Comparison of ENCODE assay signal across 8 cellular contexts in genomic region chr1:10152709-10153284, GRCh38. TPM values are rescaled to one million over a fixed set of nuclear protein-coding genes. Genes with fewer than 3 reads are reported as not detected.
DNase-seq lines count a peak whose midpoint lies in the region; ATAC-seq and TF ChIP-seq lines count a peak whose summit lies in the region.

No MANE protein-coding gene starts in this region.

- H3K4me1 ChIP-seq in foreskin keratinocyte (no peaks in the 10 kb centered on the region), osteoblast (ENCODE audit: insufficient read depth, low read length) (no peaks in the 10 kb centered on the region)

- TF ChIP-seq CTCF in foreskin keratinocyte (conservative IDR thresholded peaks at IDR 0.05): peak; percentile 86
- peak; percentile 90 for TF ChIP-seq CTCF in osteoblast (IDR thresholded peaks at IDR 0.05; ENCODE audit: extremely low read depth, low read depth, low read length)

- H2AFZ ChIP-seq in osteoblast (ENCODE audit: low read length): no peak overlapping the region

- H3K27me3 ChIP-seq in foreskin keratinocyte: no peaks in the 10 kb centered on the region
- H3K27me3 ChIP-seq in osteoblast (ENCODE audit: insufficient read depth, low read length): no peaks in the 10 kb centered on the region

- no peak overlapping the region for H3K4me2 ChIP-seq in osteoblast (ENCODE audit: insufficient read depth, low read length)

- H3K9me3 ChIP-seq in osteoblast (ENCODE audit: low read depth, low read length): no peaks in the 10 kb centered on the region

- peak; percentile 24 for ATAC-seq in foreskin keratinocyte

- no peak overlapping the region for H3K4me3 ChIP-seq in osteoblast (ENCODE audit: insufficient read depth, low read length)

- no peaks in the 10 kb centered on the region for H4K20me1 ChIP-seq in osteoblast (ENCODE audit: insufficient read depth, low read length)

- peak; percentile 6 for DNase-seq in NCI-H2171 treated with DMSO at 0.1 percent for 48 hours (lab: John Stamatoyannopoulos, UW)
- no peak for DNase-seq in NCI-H2171 (lab: John Stamatoyannopoulos, UW)
- peak; percentile 49 for DNase-seq in NCI-H1694 (lab: John Stamatoyannopoulos, UW)
- DNase-seq in activated T-cell treated with anti-CD3 and anti-CD28 coated beads for 48 hours (ENCODE audit: low read depth): peak; percentile 38
- peak; percentile 17 to 30 for DNase-seq in foreskin keratinocyte
- peak; percentile 82 for DNase-seq in osteoblast (ENCODE audit: insufficient read length, low spot score, missing footprints)
- DNase-seq in NCI-H1417 treated with DMSO at 0.1 percent for 48 hours (lab: John Stamatoyannopoulos, UW): no peak
- no peak for DNase-seq in KG1 (lab: John Stamatoyannopoulos, UW)

- no peaks in the 10 kb centered on the region for H3K79me2 ChIP-seq in osteoblast (ENCODE audit: insufficient read depth, low read length)

- H3K36me3 ChIP-seq in osteoblast (ENCODE audit: insufficient read depth, low read length): no peaks in the 10 kb centered on the region

- H3K27ac ChIP-seq in foreskin keratinocyte (no peak overlapping the region), osteoblast (ENCODE audit: low read depth, low read length) (no peak overlapping the region)

RNA-seq across cellular contexts. Expression of gene KIF1B, which starts 57.6 kb away (rescaled TPM):
- total RNA-seq in foreskin keratinocyte: 24.9 and 26.2 TPM in 2 replicates
- polyA plus RNA-seq in foreskin keratinocyte: 4.5 and 4.9 TPM in 2 replicates
- 35.8 and 38.0 TPM in 2 replicates for total RNA-seq in osteoblast

Comparison
In these comparisons a context has a peak if more than half of its experiments do, and no peak if none do; other contexts are left out.
1. DNase-seq: peak in NCI-H2171 treated with DMSO at 0.1 percent for 48 hours (single experiment), NCI-H1694 (single experiment), activated T-cell treated with anti-CD3 and anti-CD28 coated beads for 48 hours (single experiment), foreskin keratinocyte (2 of 2) and osteoblast (single experiment); none in NCI-H2171 (single experiment), NCI-H1417 treated with DMSO at 0.1 percent for 48 hours (single experiment) and KG1 (single experiment).